9 cellular contexts compared by ENCODE assay signal in genomic region chr2:29014811-29015414, GRCh38. TPM values are rescaled to one million over a fixed set of nuclear protein-coding genes. Genes with fewer than 3 reads are reported as not detected.
DNase-seq lines count a peak whose midpoint lies in the region; ATAC-seq, FAIRE-seq and TF ChIP-seq lines count a peak whose summit lies in the region.
"Had no signal": no experiment of that assay in that cellular context is flagged by ENCODE, and none has a peak within 500 bp of the region (broad histone marks: within the 10 kb centered on the region; RNA-seq: fewer than 3 reads in every experiment).

No MANE protein-coding gene starts in this region.

- POLR2A ChIA-PET in RWPE1 (lab: Yijun Ruan, JAX; ENCODE audit: low non-redundant PET) = no interaction called here

- H3K27me3 Mint-ChIP-seq in activated T-helper 2 cell treated with anti-CD3 and anti-CD28 coated beads, Interferon-gamma antibody, Interleukin-2, Interleukin-4, amounts not matched to agents 10 μg/mL and 5 μg/mL and 100 μg/mL, durations not matched to agents 14 hours and 24 hours and 36 hours (ENCODE audit: low read depth) = no peaks in the 10 kb centered on the region

- CTCF ChIA-PET in RWPE1 (lab: Yijun Ruan, JAX) = no interaction called here

- FAIRE-seq in D721Med (lab: Jason Lieb, UNC) = no peak

- intact Hi-C loops in activated T-helper 2 cell treated with anti-CD3 and anti-CD28 coated beads, Interferon-gamma antibody, Interleukin-2, Interleukin-4, amounts not matched to agents 10 μg/mL and 5 μg/mL and 100 μg/mL, durations not matched to agents 14 hours and 24 hours and 36 hours (cut with micrococcal nuclease) = loop anchor here (1.0 to 5.0 kb wide), 3 partner anchors 56 to 182 kb away; no protein-coding TSS in a partner anchor

- ATAC-seq in GM18858 (IDR thresholded peaks at IDR 0.05; ENCODE audit: unreplicated experiment) = peak; percentile 56
- ATAC-seq in HG02970 (IDR thresholded peaks at IDR 0.05; ENCODE audit: low FRiP score, unreplicated experiment) = no peak

- peak overlapping the region; percentile 99 for H3K27ac Mint-ChIP-seq in activated T-helper 2 cell treated with anti-CD3 and anti-CD28 coated beads, Interferon-gamma antibody, Interleukin-2, Interleukin-4, amounts not matched to agents 10 μg/mL and 5 μg/mL and 100 μg/mL, durations not matched to agents 14 hours and 24 hours and 36 hours

- H3K4me1 Mint-ChIP-seq in activated T-helper 2 cell treated with anti-CD3 and anti-CD28 coated beads, Interferon-gamma antibody, Interleukin-2, Interleukin-4, amounts not matched to agents 10 μg/mL and 5 μg/mL and 100 μg/mL, durations not matched to agents 14 hours and 24 hours and 36 hours (ENCODE audit: low read depth) = peaks cover 62% of the 10 kb centered on the region

- DNase-seq in NOMO-1 (lab: John Stamatoyannopoulos, UW; ENCODE audit: unreplicated experiment in 2 of 2) (peak; percentile 51 to 59), kidney epithelial cell (ENCODE audit: low read depth) (no peak), RWPE1 (ENCODE audit: low spot score) (no peak), D721Med (ENCODE audit: insufficient read length, low spot score) (no peak)
- DNase-seq in activated T-helper 2 cell treated with anti-CD3 and anti-CD28 coated beads, Interferon-gamma antibody, Interleukin-2, Interleukin-4, amounts not matched to agents 10 μg/mL and 5 μg/mL and 100 μg/mL, durations not matched to agents 14 hours and 24 hours and 36 hours (ENCODE audit: low spot score) = peak; percentile 64
- DNase-seq in stimulated activated CD8-positive, alpha-beta memory T cell treated with anti-CD3 and anti-CD28 coated beads, Interleukin-7, amount 100 ng/mL, for 1 hour (ENCODE audit: low read depth in 2 of 2) = peak; percentile 49 to 51

- H3K27me3 ChIP-seq in kidney epithelial cell (ENCODE audit: control insufficient read depth, insufficient read depth, low read length) = peaks cover 2% of the 10 kb centered on the region
- H3K27me3 ChIP-seq: ovary had no signal

- H3K27ac ChIP-seq in RWPE1 = no peak overlapping the region

- H3K4me3 ChIP-seq in kidney epithelial cell (ENCODE audit: low read depth, low read length) = no peak overlapping the region
- H3K4me3 ChIP-seq: ovary had no signal

- H3K36me3 Mint-ChIP-seq in activated T-helper 2 cell treated with anti-CD3 and anti-CD28 coated beads, Interferon-gamma antibody, Interleukin-2, Interleukin-4, amounts not matched to agents 10 μg/mL and 5 μg/mL and 100 μg/mL, durations not matched to agents 14 hours and 24 hours and 36 hours (ENCODE audit: low read depth) = peaks cover 4% of the 10 kb centered on the region

- H3K4me3 Mint-ChIP-seq in activated T-helper 2 cell treated with anti-CD3 and anti-CD28 coated beads, Interferon-gamma antibody, Interleukin-2, Interleukin-4, amounts not matched to agents 10 μg/mL and 5 μg/mL and 100 μg/mL, durations not matched to agents 14 hours and 24 hours and 36 hours (ENCODE audit: low read depth) = peak overlapping the region; percentile 83

- TF ChIP-seq CTCF in kidney epithelial cell (IDR thresholded peaks at IDR 0.05; ENCODE audit: insufficient read depth, low read length, poor library complexity, severe bottlenecking) (peak; percentile 23), RWPE1 (conservative IDR thresholded peaks at IDR 0.05; ENCODE audit: low read depth) (no peak), D721Med (IDR thresholded peaks at IDR 0.05; ENCODE audit: insufficient read depth, missing control alignments) (no peak)

- H3K36me3 ChIP-seq in kidney epithelial cell (ENCODE audit: control insufficient read depth, insufficient read depth, low read length) = no peaks in the 10 kb centered on the region
- H3K36me3 ChIP-seq: ovary had no signal

- H3K9me3 Mint-ChIP-seq in activated T-helper 2 cell treated with anti-CD3 and anti-CD28 coated beads, Interferon-gamma antibody, Interleukin-2, Interleukin-4, amounts not matched to agents 10 μg/mL and 5 μg/mL and 100 μg/mL, durations not matched to agents 14 hours and 24 hours and 36 hours = no peaks in the 10 kb centered on the region

RNA-seq across cellular contexts. Expression of gene TOGARAM2, which starts 33.8 kb away (rescaled TPM):
- total RNA-seq in activated T-helper 2 cell treated with anti-CD3 and anti-CD28 coated beads, Interferon-gamma antibody, Interleukin-2, Interleukin-4, amounts not matched to agents 10 μg/mL and 5 μg/mL and 100 μg/mL, durations not matched to agents 14 hours and 24 hours and 36 hours = 3.0 and 4.0 TPM in 2 replicates
- not detected in 2 replicates for total RNA-seq in kidney epithelial cell

RNA-seq across cellular contexts. Expression of gene PCARE, which starts 59.4 kb away (rescaled TPM):
- total RNA-seq in activated T-helper 2 cell treated with anti-CD3 and anti-CD28 coated beads, Interferon-gamma antibody, Interleukin-2, Interleukin-4, amounts not matched to agents 10 μg/mL and 5 μg/mL and 100 μg/mL, durations not matched to agents 14 hours and 24 hours and 36 hours = not detected in 2 replicates
- not detected in 2 replicates for total RNA-seq in kidney epithelial cell

Comparison
In these comparisons a context has a peak if more than half of its experiments do, and no peak if none do; other contexts are left out.
1. DNase-seq: peak in NOMO-1 (2 of 2), activated T-helper 2 cell treated with anti-CD3 and anti-CD28 coated beads, Interferon-gamma antibody, Interleukin-2, Interleukin-4, amounts not matched to agents 10 μg/mL and 5 μg/mL and 100 μg/mL, durations not matched to agents 14 hours and 24 hours and 36 hours (single experiment) and stimulated activated CD8-positive, alpha-beta memory T cell treated with anti-CD3 and anti-CD28 coated beads, Interleukin-7, amount 100 ng/mL, for 1 hour (2 of 2); none in kidney epithelial cell (single experiment), RWPE1 (single experiment) and D721Med (single experiment).